Comparison of ENCODE assay signal across 20 cellular contexts in genomic region chr2:169254774-169255173, GRCh38.
DNase-seq lines count a peak whose midpoint lies in the region; ATAC-seq and TF ChIP-seq lines count a peak whose summit lies in the region.
"Had no signal": no experiment of that assay in that cellular context is flagged by ENCODE, and none has a peak within 500 bp of the region (broad histone marks: within the 10 kb centered on the region; RNA-seq: fewer than 3 reads in every experiment).

No MANE protein-coding gene starts in this region.

- H2BK15ac ChIP-seq in mesenchymal stem cell (ENCODE audit: low read depth, poor library complexity, severe bottlenecking) = no peak overlapping the region

- H4K8ac ChIP-seq in mesenchymal stem cell (ENCODE audit: low read length) (no peak overlapping the region), trophoblast cell (ENCODE audit: low read depth, low read length) (no peak overlapping the region)

- CTCF ChIA-PET in BJ (lab: Yijun Ruan, JAX) = no interaction called here

- H4K91ac ChIP-seq in mesenchymal stem cell (ENCODE audit: low read length) = no peak overlapping the region
- H4K91ac ChIP-seq in trophoblast cell (ENCODE audit: low read depth, low read length) = no peak overlapping the region

- H3K79me1 ChIP-seq in mesenchymal stem cell (replicated peaks; ENCODE audit: low read length, poor library complexity, severe bottlenecking) (no peaks in the 10 kb centered on the region), trophoblast cell (ENCODE audit: low read length) (no peaks in the 10 kb centered on the region)

- TF ChIP-seq POLR2A in testis (IDR thresholded peaks at IDR 0.05) = no peak

- H3K27ac ChIP-seq in mesenchymal stem cell (ENCODE audit: low read length, poor library complexity, severe bottlenecking) (peak overlapping the region; percentile 93), trophoblast cell (ENCODE audit: low read depth, low read length) (no peak overlapping the region), testis (no peak overlapping the region)
- H3K27ac ChIP-seq: 22Rv1, SJSA1 had no signal

- H3K23ac ChIP-seq in mesenchymal stem cell (ENCODE audit: low read length in 2 of 2) (no peak overlapping the region), trophoblast cell (ENCODE audit: low read length) (no peak overlapping the region)

- intact Hi-C loops in testis (cut with DNase I; ENCODE audit: low total_unique reads) = no loop called here

- H3K4ac ChIP-seq in mesenchymal stem cell (ENCODE audit: low read depth in 1 of 2, low read length in 2 of 2) (no peak overlapping the region), trophoblast cell (ENCODE audit: low read depth, low read length) (no peak overlapping the region)

- H2AFZ ChIP-seq in mesenchymal stem cell (ENCODE audit: low read depth, low read length) (no peak overlapping the region), trophoblast cell (ENCODE audit: insufficient read depth, low read length, poor library complexity) (no peak overlapping the region)

- no peak overlapping the region for H3K9ac ChIP-seq in adipocyte (ENCODE audit: low read length)
- H3K9ac ChIP-seq in mesenchymal stem cell (ENCODE audit: low read length) = no peak overlapping the region
- no peak overlapping the region for H3K9ac ChIP-seq in trophoblast cell (ENCODE audit: low read length)

- H3K36me3 ChIP-seq in BJ (ENCODE audit: control insufficient read depth, insufficient read depth, low read length) (no peaks in the 10 kb centered on the region), adipocyte (ENCODE audit: control insufficient read depth, insufficient read depth, low read length, severe bottlenecking) (no peaks in the 10 kb centered on the region), mesenchymal stem cell (ENCODE audit: control insufficient read depth in 1 of 2, insufficient read depth in 2 of 2, low read depth in 1 of 2, low read length in 2 of 2) (no peaks in the 10 kb centered on the region), trophoblast cell (ENCODE audit: control insufficient read depth in 1 of 2, insufficient read depth in 2 of 2, low read length in 2 of 2) (no peaks in the 10 kb centered on the region), testis (ENCODE audit: low read depth, missing control alignments) (no peaks in the 10 kb centered on the region)
- H3K36me3 ChIP-seq: HAP-1, MG63, SJSA1 had no signal

- no peak overlapping the region for H2BK5ac ChIP-seq in mesenchymal stem cell (ENCODE audit: low read depth, low read length, poor library complexity, severe bottlenecking)
- H2BK5ac ChIP-seq in trophoblast cell (ENCODE audit: low read depth, low read length, poor library complexity) = no peak overlapping the region

- DNase-seq in BJ (ENCODE audit: low read depth) (peak; percentile 7), adipocyte (ENCODE audit: low read depth) (peak; percentile 4), mesenchymal stem cell (peak; percentile 28), trophoblast cell (peak; percentile 31 to 51), middle frontal gyrus (ENCODE audit: extremely low spot score, low spot score) (no peak), testis (no peak)
- DNase-seq: Calu3, DND-41, GOT3, IMR-90, KG1, MG63, NCI-H2029 treated with DMSO at 0.1 percent for 48 hours, NCI-H69, Right ventricle myocardium superior, RPMI8226 had no signal

- no peak overlapping the region for H2BK12ac ChIP-seq in mesenchymal stem cell (ENCODE audit: low read length in 2 of 2)
- H2BK12ac ChIP-seq in trophoblast cell (ENCODE audit: low read length) = no peak overlapping the region

- WGBS in mesenchymal stem cell = no CpG with 5 or more reads among the region's 4 CpGs
- no CpG with 5 or more reads among the region's 4 CpGs for WGBS in trophoblast cell (ENCODE audit: extremely low coverage, insufficient coverage, insufficient read length)
- 46 to 47% methylated on average over 4 of the region's 4 CpGs for WGBS in testis, 2 donors

- H3K4me2 ChIP-seq in mesenchymal stem cell (ENCODE audit: low read length, poor library complexity, severe bottlenecking) (no peak overlapping the region), trophoblast cell (ENCODE audit: low read length) (no peak overlapping the region)

- H2BK120ac ChIP-seq in mesenchymal stem cell (ENCODE audit: low read depth, low read length) (no peak overlapping the region), trophoblast cell (ENCODE audit: insufficient read depth, low read length, poor library complexity) (no peak overlapping the region)

- no peak overlapping the region for H2AK5ac ChIP-seq in mesenchymal stem cell (ENCODE audit: low read length, severe bottlenecking)
- H2AK5ac ChIP-seq in trophoblast cell (ENCODE audit: low read length) = no peak overlapping the region

- no peaks in the 10 kb centered on the region for H3K9me3 ChIP-seq in adipocyte (ENCODE audit: control insufficient read depth, low read length)
- no peaks in the 10 kb centered on the region for H3K9me3 ChIP-seq in mesenchymal stem cell (ENCODE audit: control insufficient read depth, low read length)
- H3K9me3 ChIP-seq in trophoblast cell (ENCODE audit: insufficient read depth, low read depth, low read length) = no peaks in the 10 kb centered on the region
- H3K9me3 ChIP-seq in testis = no peaks in the 10 kb centered on the region
- H3K9me3 ChIP-seq: HAP-1, MG63, SJSA1 had no signal

- H3K4me1 ChIP-seq in adipocyte (ENCODE audit: control insufficient read depth, insufficient read depth, low read length) (no peaks in the 10 kb centered on the region), mesenchymal stem cell (ENCODE audit: control insufficient read depth, insufficient read depth, low read depth, low read length) (peaks cover 1% of the 10 kb centered on the region), trophoblast cell (ENCODE audit: control insufficient read depth in 1 of 2, insufficient read depth in 2 of 2, low read length in 2 of 2) (no peaks in the 10 kb centered on the region), testis (no peaks in the 10 kb centered on the region)
- H3K4me1 ChIP-seq: HAP-1, SJSA1 had no signal

- POLR2A ChIA-PET in BJ (lab: Charles Lee) = no interaction called here

- H3K27me3 ChIP-seq in BJ (ENCODE audit: control insufficient read depth, insufficient read depth, low read length) (no peaks in the 10 kb centered on the region), adipocyte (replicated peaks; ENCODE audit: control insufficient read depth, insufficient read depth, low read length) (no peaks in the 10 kb centered on the region), mesenchymal stem cell (ENCODE audit: control insufficient read depth in 1 of 2, insufficient read depth in 1 of 2, low read length in 2 of 2) (no peaks in the 10 kb centered on the region), trophoblast cell (ENCODE audit: insufficient read depth, low read length) (no peaks in the 10 kb centered on the region), testis (no peaks in the 10 kb centered on the region)
- H3K27me3 ChIP-seq: MG63, SJSA1 had no signal

- H4K12ac ChIP-seq in trophoblast cell (ENCODE audit: low read depth, low read length) = no peak overlapping the region

- H3K18ac ChIP-seq in mesenchymal stem cell (ENCODE audit: low read depth in 1 of 2, low read length in 2 of 2) (no peak overlapping the region), trophoblast cell (ENCODE audit: low read length) (no peak overlapping the region)

- no peak for ATAC-seq in HG02852 (IDR thresholded peaks at IDR 0.05; ENCODE audit: unreplicated experiment)

- H3K4me3 ChIP-seq in BJ (ENCODE audit: low read depth, low read length) (no peak overlapping the region), adipocyte (ENCODE audit: low read length) (no peak overlapping the region), mesenchymal stem cell (ENCODE audit: insufficient read depth in 1 of 2, low read depth in 1 of 2, low read length in 2 of 2) (no peak overlapping the region), trophoblast cell (ENCODE audit: low read depth, low read length) (no peak overlapping the region), testis (no peak overlapping the region)
- H3K4me3 ChIP-seq: HAP-1, MG63, SJSA1 had no signal

- TF ChIP-seq CTCF in BJ (IDR thresholded peaks at IDR 0.05; ENCODE audit: insufficient read depth, low read depth, low read length) (no peak), testis (IDR thresholded peaks at IDR 0.05) (no peak)

- no peaks in the 10 kb centered on the region for H3K79me2 ChIP-seq in trophoblast cell (ENCODE audit: control insufficient read depth, insufficient read depth, low read length, poor library complexity)

- H3K14ac ChIP-seq in mesenchymal stem cell (ENCODE audit: low read length in 2 of 2) (no peak overlapping the region), trophoblast cell (ENCODE audit: low read length) (no peak overlapping the region)

Comparison
In these comparisons a context has a peak if more than half of its experiments do, and no peak if none do; other contexts are left out.
1. DNase-seq: peak in BJ (single experiment), adipocyte (single experiment), mesenchymal stem cell (single experiment) and trophoblast cell (2 of 2); none in middle frontal gyrus (single experiment) and testis (single experiment).